ENCODE assay signal across 1 cellular context in the genomic region with DNA sequence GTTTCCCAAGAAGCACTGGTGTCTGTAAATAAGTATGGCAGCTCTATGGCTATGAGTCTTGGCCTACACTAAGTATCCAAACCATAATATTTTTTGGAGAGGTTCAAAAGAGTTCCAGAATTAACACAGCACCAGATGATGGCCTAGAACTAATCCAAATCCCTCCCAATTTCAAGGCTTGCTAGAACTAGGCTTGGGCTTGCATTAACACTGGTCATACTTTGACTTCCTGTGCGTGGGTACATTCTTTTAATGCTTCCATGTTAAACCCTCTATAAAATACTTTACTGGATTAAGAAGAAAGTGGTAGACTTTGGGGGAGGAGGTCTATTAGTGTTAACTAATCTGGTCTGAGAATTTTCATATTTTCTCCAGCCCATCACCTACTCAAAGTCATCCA.
TF ChIP-seq lines count a peak whose summit lies in the region.

No MANE protein-coding gene starts in this region.

TF ChIP-seq in GM12878, 131 proteins besides CTCF, POLR2A, EP300 and RAD21 (continued from another document):
- TF ChIP-seq, protein P1, sequence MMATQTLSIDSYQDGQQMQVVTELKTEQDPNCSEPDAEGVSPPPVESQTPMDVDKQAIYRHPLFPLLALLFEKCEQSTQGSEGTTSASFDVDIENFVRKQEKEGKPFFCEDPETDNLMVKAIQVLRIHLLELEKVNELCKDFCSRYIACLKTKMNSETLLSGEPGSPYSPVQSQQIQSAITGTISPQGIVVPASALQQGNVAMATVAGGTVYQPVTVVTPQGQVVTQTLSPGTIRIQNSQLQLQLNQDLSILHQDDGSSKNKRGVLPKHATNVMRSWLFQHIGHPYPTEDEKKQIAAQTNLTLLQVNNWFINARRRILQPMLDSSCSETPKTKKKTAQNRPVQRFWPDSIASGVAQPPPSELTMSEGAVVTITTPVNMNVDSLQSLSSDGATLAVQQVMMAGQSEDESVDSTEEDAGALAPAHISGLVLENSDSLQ (IDR thresholded peaks at IDR 0.05) = no peak
- TF ChIP-seq, protein P2, sequence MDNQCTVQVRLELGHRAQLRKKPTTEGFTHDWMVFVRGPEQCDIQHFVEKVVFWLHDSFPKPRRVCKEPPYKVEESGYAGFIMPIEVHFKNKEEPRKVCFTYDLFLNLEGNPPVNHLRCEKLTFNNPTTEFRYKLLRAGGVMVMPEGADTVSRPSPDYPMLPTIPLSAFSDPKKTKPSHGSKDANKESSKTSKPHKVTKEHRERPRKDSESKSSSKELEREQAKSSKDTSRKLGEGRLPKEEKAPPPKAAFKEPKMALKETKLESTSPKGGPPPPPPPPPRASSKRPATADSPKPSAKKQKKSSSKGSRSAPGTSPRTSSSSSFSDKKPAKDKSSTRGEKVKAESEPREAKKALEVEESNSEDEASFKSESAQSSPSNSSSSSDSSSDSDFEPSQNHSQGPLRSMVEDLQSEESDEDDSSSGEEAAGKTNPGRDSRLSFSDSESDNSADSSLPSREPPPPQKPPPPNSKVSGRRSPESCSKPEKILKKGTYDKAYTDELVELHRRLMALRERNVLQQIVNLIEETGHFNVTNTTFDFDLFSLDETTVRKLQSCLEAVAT (IDR thresholded peaks at IDR 0.05) = no peak
- TF ChIP-seq GATAD2B (conservative IDR thresholded peaks at IDR 0.05; ENCODE audit: low read depth) (no peak), MYB (IDR thresholded peaks at IDR 0.05; ENCODE audit: borderline replicate concordance, low read depth, low read length) (no peak), ASH2L (IDR thresholded peaks at IDR 0.05; ENCODE audit: borderline replicate concordance, low read depth) (no peak), CHD1 (IDR thresholded peaks at IDR 0.05; ENCODE audit: low read depth, low read length) (no peak), SREBF2 (IDR thresholded peaks at IDR 0.05; ENCODE audit: low read length) (no peak), FOXM1 (IDR thresholded peaks at IDR 0.05; ENCODE audit: low read depth, low read length) (no peak), HDGF (IDR thresholded peaks at IDR 0.05) (no peak), HCFC1 (IDR thresholded peaks at IDR 0.05; ENCODE audit: low read length) (no peak), MTA2 (IDR thresholded peaks at IDR 0.05; ENCODE audit: low read depth) (no peak), STAT1 (conservative IDR thresholded peaks at IDR 0.05) (no peak)
- TF ChIP-seq, protein P3, sequence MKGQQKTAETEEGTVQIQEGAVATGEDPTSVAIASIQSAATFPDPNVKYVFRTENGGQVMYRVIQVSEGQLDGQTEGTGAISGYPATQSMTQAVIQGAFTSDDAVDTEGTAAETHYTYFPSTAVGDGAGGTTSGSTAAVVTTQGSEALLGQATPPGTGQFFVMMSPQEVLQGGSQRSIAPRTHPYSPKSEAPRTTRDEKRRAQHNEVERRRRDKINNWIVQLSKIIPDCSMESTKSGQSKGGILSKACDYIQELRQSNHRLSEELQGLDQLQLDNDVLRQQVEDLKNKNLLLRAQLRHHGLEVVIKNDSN (IDR thresholded peaks at IDR 0.05; ENCODE audit: borderline replicate concordance, extremely low read length, insufficient read depth, low read depth, low read length) = no peak
- TF ChIP-seq, protein P4, sequence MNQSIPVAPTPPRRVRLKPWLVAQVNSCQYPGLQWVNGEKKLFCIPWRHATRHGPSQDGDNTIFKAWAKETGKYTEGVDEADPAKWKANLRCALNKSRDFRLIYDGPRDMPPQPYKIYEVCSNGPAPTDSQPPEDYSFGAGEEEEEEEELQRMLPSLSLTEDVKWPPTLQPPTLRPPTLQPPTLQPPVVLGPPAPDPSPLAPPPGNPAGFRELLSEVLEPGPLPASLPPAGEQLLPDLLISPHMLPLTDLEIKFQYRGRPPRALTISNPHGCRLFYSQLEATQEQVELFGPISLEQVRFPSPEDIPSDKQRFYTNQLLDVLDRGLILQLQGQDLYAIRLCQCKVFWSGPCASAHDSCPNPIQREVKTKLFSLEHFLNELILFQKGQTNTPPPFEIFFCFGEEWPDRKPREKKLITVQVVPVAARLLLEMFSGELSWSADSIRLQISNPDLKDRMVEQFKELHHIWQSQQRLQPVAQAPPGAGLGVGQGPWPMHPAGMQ (IDR thresholded peaks at IDR 0.05; ENCODE audit: borderline replicate concordance) = no peak
TF ChIP-seq in GM12878: peak in this region for 0.
